Comparison of ENCODE assay signal across 1 cellular context in genomic region chr4:141131738-141132688, GRCh38.
TF ChIP-seq lines count a peak whose summit lies in the region.

No MANE protein-coding gene starts in this region.

TF ChIP-seq in H1, 55 proteins besides CTCF, POLR2A, EP300 and RAD21 (continued from another document):
- TF ChIP-seq FOSL1 (IDR thresholded peaks at IDR 0.05; ENCODE audit: insufficient read depth, low read depth, low read length): no peak
- TF ChIP-seq SRF (IDR thresholded peaks at IDR 0.05; ENCODE audit: low read depth, low read length): no peak
- peak; percentile 54; the same call in 1 of the 2 replicates for TF ChIP-seq SUZ12 (IDR thresholded peaks at IDR 0.05; ENCODE audit: low read length)
- TF ChIP-seq SAP30 (IDR thresholded peaks at IDR 0.05; ENCODE audit: insufficient read depth, insufficient replicate concordance, low read length): peak; percentile 37
- peak; percentile 28; the same call in 1 of the 2 replicates for TF ChIP-seq MAX (IDR thresholded peaks at IDR 0.05)
